In the genomic region with DNA sequence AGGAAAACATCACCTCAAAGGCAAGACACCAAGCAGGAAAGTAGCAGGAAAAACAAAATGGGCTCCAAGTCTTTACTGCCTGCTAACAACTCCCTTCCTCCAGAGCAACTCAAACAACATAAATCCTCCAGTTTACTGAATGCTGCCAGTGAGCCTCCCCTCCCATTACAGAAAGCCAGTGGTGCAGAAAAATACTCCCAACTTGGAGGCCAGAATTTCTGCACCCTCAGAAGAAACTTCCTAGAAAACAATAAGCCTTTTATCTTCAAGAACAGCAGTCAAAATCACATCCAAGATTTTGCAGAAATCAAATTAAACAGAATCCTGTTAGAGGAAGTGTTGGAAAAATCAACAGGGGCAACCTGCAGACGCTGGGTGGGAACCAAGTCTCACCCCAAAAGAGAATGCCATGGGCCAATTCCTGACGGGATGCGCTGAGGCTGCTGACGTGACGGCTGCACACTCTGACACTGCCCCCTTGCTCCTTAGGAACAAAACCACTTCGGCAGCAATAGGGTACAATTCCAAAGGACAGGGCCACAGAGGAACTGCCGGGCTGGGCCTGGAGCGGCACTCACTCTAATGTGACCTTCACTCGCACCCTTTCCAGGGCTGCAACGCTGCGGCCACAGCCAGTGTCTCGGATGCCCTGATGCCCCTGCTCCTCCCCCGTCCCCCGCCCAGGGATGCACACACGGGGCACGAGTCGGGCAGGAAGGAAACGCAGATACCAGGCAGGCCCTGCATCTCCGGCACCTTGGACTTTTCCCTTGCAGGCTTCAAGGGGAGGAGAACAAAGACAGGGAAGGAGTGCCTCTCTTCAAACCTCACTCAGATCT, we compare ENCODE assay signal across 16 cellular contexts. TPM values are rescaled to one million over a fixed set of nuclear protein-coding genes. Genes with fewer than 3 reads are reported as not detected.
DNase-seq lines count a peak whose midpoint lies in the region; ATAC-seq and TF ChIP-seq lines count a peak whose summit lies in the region.
"Had no signal": no experiment of that assay in that cellular context is flagged by ENCODE, and none has a peak within 500 bp of the region (broad histone marks: within the 10 kb centered on the region; RNA-seq: fewer than 3 reads in every experiment).

No MANE protein-coding gene starts in this region.

- no peak for DNase-seq in activated CD4-positive, alpha-beta T cell treated with anti-CD3 and anti-CD28 coated beads, Interleukin-2, amount 10 ng/mL, durations not matched to agents 7 days and 5 days
- DNase-seq in activated CD4-positive, alpha-beta T cell treated with anti-CD3 and anti-CD28 coated beads for 48 hours: no peak
- no peak for DNase-seq in naive thymus-derived CD4-positive, alpha-beta T cell
- DNase-seq in type B pancreatic cell (ENCODE audit: extremely low spot score, unreplicated experiment) (no peak), HCEC 1CT (no peak), NCI-H128 (lab: John Stamatoyannopoulos, UW; ENCODE audit: unreplicated experiment) (no peak)
- DNase-seq: 8988T; EL; naive B cell; NCI-H1092 treated with DMSO at 0.1 percent for 48 hours; NCI-H526 treated with DMSO at 0.1 percent for 48 hours; stimulated activated naive CD8-positive, alpha-beta T cell treated with anti-CD3 and anti-CD28 coated beads, Interleukin-15, Interleukin-2, amounts not matched to agents 100 U/mL and 50 U/mL, for 24 hours had no signal

- H3K27me3 ChIP-seq in duodenal mucosa (ENCODE audit: control insufficient read depth in 1 of 2, insufficient read depth in 2 of 2, low read length in 2 of 2): peaks cover 0 to 3% of the 10 kb centered on the region in 2 donors
- H3K27me3 ChIP-seq in naive thymus-derived CD4-positive, alpha-beta T cell (ENCODE audit: control insufficient read depth in 2 of 2, insufficient read depth in 2 of 2, low read length in 2 of 2): no peaks in the 10 kb centered on the region
- H3K27me3 ChIP-seq: ascending aorta had no signal

- H3K9me3 ChIP-seq in duodenal mucosa (ENCODE audit: control insufficient read depth in 1 of 2, low read length in 2 of 2): no peaks in the 10 kb centered on the region
- no peaks in the 10 kb centered on the region for H3K9me3 ChIP-seq in naive thymus-derived CD4-positive, alpha-beta T cell (ENCODE audit: control insufficient read depth in 2 of 3, low read length in 3 of 3)
- H3K9me3 ChIP-seq: ascending aorta had no signal

- peaks cover 4% of the 10 kb centered on the region for H3K27me3 Mint-ChIP-seq in activated CD4-positive, alpha-beta T cell treated with anti-CD3 and anti-CD28 coated beads, Interleukin-2, amount 10 ng/mL, durations not matched to agents 7 days and 5 days
- peaks cover 0 to 13% (median 0%) of the 10 kb centered on the region in 5 donors for H3K27me3 Mint-ChIP-seq in naive thymus-derived CD4-positive, alpha-beta T cell
- peaks cover 5% of the 10 kb centered on the region for H3K27me3 Mint-ChIP-seq in type B pancreatic cell
- H3K27me3 Mint-ChIP-seq: naive B cell had no signal

- ATAC-seq in naive thymus-derived CD4-positive, alpha-beta T cell: no peak
- no peak for ATAC-seq in HG02798 (IDR thresholded peaks at IDR 0.05; ENCODE audit: poor library complexity, unreplicated experiment)
- ATAC-seq: esophagus mucosa; stimulated activated naive CD8-positive, alpha-beta T cell treated with anti-CD3 and anti-CD28 coated beads, Interleukin-15, Interleukin-2, amounts not matched to agents 100 U/mL and 50 U/mL, for 24 hours had no signal

- peak overlapping the region; percentile 39 to 83 for H3K9ac ChIP-seq in duodenal mucosa (ENCODE audit: low read depth in 1 of 2, low read length in 2 of 2)

- no peak overlapping the region for H3K4me3 Mint-ChIP-seq in activated CD4-positive, alpha-beta T cell treated with anti-CD3 and anti-CD28 coated beads, Interleukin-2, amount 10 ng/mL, durations not matched to agents 7 days and 5 days
- H3K4me3 Mint-ChIP-seq in naive thymus-derived CD4-positive, alpha-beta T cell: peak overlapping the region in 7 of 10 donors; percentile 0 to 49 (median 16)
- peak overlapping the region; percentile 90 for H3K4me3 Mint-ChIP-seq in type B pancreatic cell

- POLR2A ChIA-PET in activated CD4-positive, alpha-beta T cell treated with anti-CD3 and anti-CD28 coated beads, Interleukin-2, amount 10 ng/mL, durations not matched to agents 7 days and 5 days (lab: Charles Lee): no interaction called here
- POLR2A ChIA-PET in naive thymus-derived CD4-positive, alpha-beta T cell (lab: Charles Lee): no interaction called here

- H3K4me1 ChIP-seq in duodenal mucosa (ENCODE audit: control insufficient read depth in 1 of 2, insufficient read depth in 2 of 2, low read length in 2 of 2): peaks cover 49 to 59% of the 10 kb centered on the region in 2 donors
- peaks cover 4 to 8% of the 10 kb centered on the region in 2 donors for H3K4me1 ChIP-seq in naive thymus-derived CD4-positive, alpha-beta T cell (ENCODE audit: control insufficient read depth in 2 of 2, insufficient read depth in 2 of 2, low read length in 2 of 2)

- H3K36me3 Mint-ChIP-seq in activated CD4-positive, alpha-beta T cell treated with anti-CD3 and anti-CD28 coated beads, Interleukin-2, amount 10 ng/mL, durations not matched to agents 7 days and 5 days (ENCODE audit: low read depth): peaks cover 9% of the 10 kb centered on the region
- H3K36me3 Mint-ChIP-seq in naive thymus-derived CD4-positive, alpha-beta T cell: peaks cover 0 to 10% (median 4%) of the 10 kb centered on the region in 5 donors
- peaks cover 9% of the 10 kb centered on the region for H3K36me3 Mint-ChIP-seq in type B pancreatic cell
- H3K36me3 Mint-ChIP-seq: naive B cell had no signal

- no peak for TF ChIP-seq CTCF in type B pancreatic cell (conservative IDR thresholded peaks at IDR 0.05)

- H3K27ac Mint-ChIP-seq in activated CD4-positive, alpha-beta T cell treated with anti-CD3 and anti-CD28 coated beads, Interleukin-2, amount 10 ng/mL, durations not matched to agents 7 days and 5 days: peak overlapping the region; percentile 11
- peak overlapping the region in 1 of 9 donors; percentile 41 for H3K27ac Mint-ChIP-seq in naive thymus-derived CD4-positive, alpha-beta T cell
- peak overlapping the region; percentile 88 for H3K27ac Mint-ChIP-seq in type B pancreatic cell

- CTCF ChIA-PET in activated CD4-positive, alpha-beta T cell treated with anti-CD3 and anti-CD28 coated beads, Interleukin-2, amount 10 ng/mL, durations not matched to agents 7 days and 5 days (lab: Charles Lee): interaction anchor here (1.0 to 1.6 kb wide), 3 partner anchors 11 to 15 kb away, joined by 3 to 6 read pairs (median 5); no protein-coding TSS in a partner anchor
- CTCF ChIA-PET in naive thymus-derived CD4-positive, alpha-beta T cell (lab: Charles Lee): interaction anchor here (1.1 to 1.2 kb wide), 2 partner anchors 70 to 195 kb away, joined by 3 to 4 read pairs; no protein-coding TSS in a partner anchor

- no peak overlapping the region for H3K27ac ChIP-seq in duodenal mucosa (ENCODE audit: low read depth, low read length)
- H3K27ac ChIP-seq in naive thymus-derived CD4-positive, alpha-beta T cell (ENCODE audit: low read depth, low read length): no peak overlapping the region
- H3K27ac ChIP-seq: ascending aorta had no signal

- peaks cover 41% of the 10 kb centered on the region for H3K4me1 Mint-ChIP-seq in activated CD4-positive, alpha-beta T cell treated with anti-CD3 and anti-CD28 coated beads, Interleukin-2, amount 10 ng/mL, durations not matched to agents 7 days and 5 days
- H3K4me1 Mint-ChIP-seq in naive thymus-derived CD4-positive, alpha-beta T cell: peaks cover 21 to 53% (median 39%) of the 10 kb centered on the region in 7 donors
- H3K4me1 Mint-ChIP-seq in type B pancreatic cell (ENCODE audit: unreplicated experiment): peaks cover 44% of the 10 kb centered on the region

- H3K9me3 Mint-ChIP-seq in activated CD4-positive, alpha-beta T cell treated with anti-CD3 and anti-CD28 coated beads, Interleukin-2, amount 10 ng/mL, durations not matched to agents 7 days and 5 days: no peaks in the 10 kb centered on the region
- peaks cover 0 to 5% (median 0%) of the 10 kb centered on the region in 11 donors for H3K9me3 Mint-ChIP-seq in naive thymus-derived CD4-positive, alpha-beta T cell
- no peaks in the 10 kb centered on the region for H3K9me3 Mint-ChIP-seq in type B pancreatic cell

- peaks cover 3 to 13% of the 10 kb centered on the region in 2 donors for H3K36me3 ChIP-seq in duodenal mucosa (ENCODE audit: control insufficient read depth in 1 of 2, insufficient read depth in 2 of 2, low read length in 2 of 2)
- peaks cover 0 to 21% (median 0%) of the 10 kb centered on the region in 3 experiments for H3K36me3 ChIP-seq in naive thymus-derived CD4-positive, alpha-beta T cell (ENCODE audit: control insufficient read depth in 2 of 3, insufficient read depth in 3 of 3, low read length in 3 of 3)
- H3K36me3 ChIP-seq: ascending aorta had no signal

- H3K4me3 ChIP-seq in duodenal mucosa (ENCODE audit: low read depth in 1 of 2, low read length in 2 of 2): peak overlapping the region; percentile 26 to 81
- no peak overlapping the region for H3K4me3 ChIP-seq in naive thymus-derived CD4-positive, alpha-beta T cell (ENCODE audit: low read length)

- intact Hi-C loops in naive thymus-derived CD4-positive, alpha-beta T cell (cut with micrococcal nuclease): loop anchor here in 1 of 2 donors (5.0 kb wide), 1 partner anchor 482 kb away; the partner anchor contains the start of gene OVCA2

RNA-seq across cellular contexts. Expression of gene PITPNA, which starts 2.6 kb away (rescaled TPM):
- 10 to 100 TPM; 44.1 to 52.2 TPM for total RNA-seq in activated CD4-positive, alpha-beta T cell treated with anti-CD3 and anti-CD28 coated beads, Interleukin-2, amount 10 ng/mL, durations not matched to agents 7 days and 5 days
- 10 to 100 TPM; 31.5 to 87.9 (median 39.1) TPM for total RNA-seq in naive thymus-derived CD4-positive, alpha-beta T cell
- polyA plus RNA-seq in naive thymus-derived CD4-positive, alpha-beta T cell: 10 to 100 TPM; 16.6 to 25.3 TPM
- total RNA-seq in type B pancreatic cell (ENCODE audit: low replicate concordance): 64.5 and 76.1 TPM in 2 replicates

RNA-seq across cellular contexts. Expression of gene INPP5K, which starts 43.5 kb away (rescaled TPM):
- total RNA-seq in activated CD4-positive, alpha-beta T cell treated with anti-CD3 and anti-CD28 coated beads, Interleukin-2, amount 10 ng/mL, durations not matched to agents 7 days and 5 days: 10 to 100 TPM; 50.3 to 56.9 TPM
- total RNA-seq in naive thymus-derived CD4-positive, alpha-beta T cell: 100 to 1,000 TPM in 2 of 5 experiments, 10 to 100 TPM in 3; 50.5 to 184 (median 84.2) TPM
- polyA plus RNA-seq in naive thymus-derived CD4-positive, alpha-beta T cell: 10 to 100 TPM; 72.9 to 84.3 TPM
- 21.2 and 29.7 TPM in 2 replicates for total RNA-seq in type B pancreatic cell (ENCODE audit: low replicate concordance)
